In genomic region chr1:3463891-3464648, GRCh38 we compare ENCODE assay signal across 21 cellular contexts. TPM values are rescaled to one million over a fixed set of nuclear protein-coding genes. Genes with fewer than 3 reads are reported as not detected.
A peak's percentile ranks its signal among the peaks of the same experiment; 100 is the strongest.
DNase-seq lines count a peak whose midpoint lies in the region; TF ChIP-seq lines count a peak whose summit lies in the region.
"Had no signal": no experiment of that assay in that cellular context is flagged by ENCODE, and none has a peak within 500 bp of the region (broad histone marks: within the 10 kb centered on the region; RNA-seq: fewer than 3 reads in every experiment).

No MANE protein-coding gene starts in this region.

- H3K27me3 ChIP-seq in BLaER1, result no peaks in the 10 kb centered on the region
- H3K27me3 ChIP-seq in left ventricle myocardium inferior (ENCODE audit: low read depth), result no peaks in the 10 kb centered on the region

- H3K4me2 ChIP-seq in BLaER1, result peak overlapping the region; percentile 84

- DNase-seq in NCI-H2171 (lab: John Stamatoyannopoulos, UW) (peak; percentile 11), left ventricle myocardium inferior (peak; percentile 6), posterior cingulate gyrus (peak in 6 of 10 donors; percentile 5 to 80 (median 38)), NCI-H1105 treated with DMSO at 0.1 percent for 48 hours (lab: John Stamatoyannopoulos, UW) (no peak), superior temporal gyrus (ENCODE audit: extremely low spot score) (no peak), NCI-H82 treated with DMSO at 0.1 percent for 48 hours (lab: John Stamatoyannopoulos, UW; ENCODE audit: unreplicated experiment) (no peak)
- DNase-seq: activated CD4-positive, alpha-beta T cell treated with anti-CD3 and anti-CD28 coated beads, Interleukin-2, amount 50 U/mL, for 4 hours; activated naive CD4-positive, alpha-beta T cell treated with anti-CD3 and anti-CD28 coated beads, Interleukin-2, amount 50 U/mL, for 16 hours; amniotic stem cell; H9; mesendoderm; NCI-H510A treated with DMSO at 0.1 percent for 48 hours; PC-3; SHP77 treated with DMSO at 0.1 percent for 48 hours; small intestine; stimulated activated CD4-positive, alpha-beta T cell treated with anti-CD3 and anti-CD28 coated beads, Interleukin-4, amount 100 ng/mL, for 1 hour; substantia nigra; T-helper 9 cell had no signal

- peaks cover 70% of the 10 kb centered on the region for H3K4me1 ChIP-seq in BLaER1
- H3K4me1 ChIP-seq in left ventricle myocardium inferior, result peaks cover 23% of the 10 kb centered on the region

- H3K4me3 ChIP-seq in BLaER1 (no peak overlapping the region), left ventricle myocardium inferior (no peak overlapping the region)

- TF ChIP-seq CTCF in left ventricle myocardium inferior (IDR thresholded peaks at IDR 0.05; ENCODE audit: borderline replicate concordance), result no peak

- H3K27ac ChIP-seq in BLaER1, result no peak overlapping the region
- H3K27ac ChIP-seq in left ventricle myocardium inferior (replicated peaks), result no peak overlapping the region

- intact Hi-C loops in left ventricle myocardium inferior (cut with micrococcal nuclease), result no loop called here
- intact Hi-C loops in posterior cingulate gyrus (cut with DNase I), result no loop called here

- H4K20me1 ChIP-seq in BLaER1, result peaks cover 24% of the 10 kb centered on the region; the same call in 1 of the 2 replicates

- H3K9me3 ChIP-seq in BLaER1 (no peaks in the 10 kb centered on the region), left ventricle myocardium inferior (replicated peaks) (no peaks in the 10 kb centered on the region)

- H3K36me3 ChIP-seq in BLaER1 (no peaks in the 10 kb centered on the region), left ventricle myocardium inferior (no peaks in the 10 kb centered on the region)

- no peak overlapping the region for H3K9ac ChIP-seq in BLaER1

RNA-seq across cellular contexts. Expression of gene ARHGEF16, which starts 9.6 kb away (rescaled TPM):
- 0.52 TPM for total RNA-seq in left ventricle myocardium inferior
- total RNA-seq: activated T-helper 1 cell treated with anti-CD3 and anti-CD28 coated beads, Interleukin-12 subunit alpha, Interleukin-12 subunit beta, Interleukin-2, Interleukin-4 antibody, amounts not matched to agents 30 ng/mL and 10 ng/mL and 1 ng/mL, durations not matched to agents 14 hours and 24 hours and 36 hours; myocyte had no signal

Comparison
In these comparisons a context has a peak if more than half of its experiments do, and no peak if none do; other contexts are left out.
1. DNase-seq: peak in NCI-H2171 (single experiment), left ventricle myocardium inferior (single experiment) and posterior cingulate gyrus (6 of 10); none in NCI-H1105 treated with DMSO at 0.1 percent for 48 hours (single experiment), superior temporal gyrus (single experiment) and NCI-H82 treated with DMSO at 0.1 percent for 48 hours (single experiment).